13 cellular contexts compared by ENCODE assay signal in genomic region chr16:81784042-81784785, GRCh38. TPM values are rescaled to one million over a fixed set of nuclear protein-coding genes. Genes with fewer than 3 reads are reported as not detected.
DNase-seq lines count a peak whose midpoint lies in the region; ATAC-seq and TF ChIP-seq lines count a peak whose summit lies in the region.
"Had no signal": no experiment of that assay in that cellular context is flagged by ENCODE, and none has a peak within 500 bp of the region (broad histone marks: within the 10 kb centered on the region; RNA-seq: fewer than 3 reads in every experiment).

No MANE protein-coding gene starts in this region.

- peaks cover 100% of the 10 kb centered on the region for H3K79me2 ChIP-seq in SU-DHL-6 (ENCODE audit: insufficient read depth, low read length)

- POLR2A ChIA-PET in HEK293T (lab: Yijun Ruan, JAX) = no interaction called here

- no peak overlapping the region for H2AFZ ChIP-seq in SU-DHL-6 (ENCODE audit: low read depth, low read length, severe bottlenecking)

- no peak overlapping the region for H3K27ac Mint-ChIP-seq in activated naive CD4-positive, alpha-beta T cell treated with anti-CD3 and anti-CD28 coated beads, Interleukin-2, amount 50 U/mL, for 72 hours

- peaks cover 40% of the 10 kb centered on the region for H3F3A ChIP-seq in SU-DHL-6 (ENCODE audit: insufficient read depth)

- H3K9ac ChIP-seq in SU-DHL-6 (ENCODE audit: low read length) = peak overlapping the region; percentile 95

- peak overlapping the region; percentile 71 for H3K4me2 ChIP-seq in SU-DHL-6 (ENCODE audit: low read depth, low read length, poor library complexity, severe bottlenecking)

- H3K4me3 ChIP-seq in GM08714 (ENCODE audit: low read length) (peak overlapping the region; percentile 6; the same call in 1 of the 2 replicates), SU-DHL-6 (ENCODE audit: insufficient read depth, low read length, poor library complexity, severe bottlenecking) (peak overlapping the region; percentile 21), muscle layer of duodenum (ENCODE audit: low read depth in 1 of 2, low read length in 2 of 2) (no peak overlapping the region)

- TF ChIP-seq CTCF in SU-DHL-6 (IDR thresholded peaks at IDR 0.05; ENCODE audit: insufficient read depth, low read length, poor library complexity, severe bottlenecking) = no peak

- no peaks in the 10 kb centered on the region for H3K9me3 ChIP-seq in SU-DHL-6 (ENCODE audit: insufficient read depth, low read length)
- no peaks in the 10 kb centered on the region for H3K9me3 ChIP-seq in muscle layer of duodenum (ENCODE audit: control insufficient read depth in 1 of 2, low read length in 2 of 2)

- CTCF ChIA-PET in HEK293T (lab: Yijun Ruan, JAX) = interaction anchor here (1.0 kb wide), 1 partner anchor 89 kb away, joined by 3 read pairs; no protein-coding TSS in a partner anchor

- H3K27ac ChIP-seq in SU-DHL-6 (ENCODE audit: low read depth, low read length) (peak overlapping the region; percentile 87), muscle layer of duodenum (ENCODE audit: low read length) (peak overlapping the region; percentile 8)

- no peaks in the 10 kb centered on the region for H3K9me2 ChIP-seq in SU-DHL-6 (replicated peaks; ENCODE audit: insufficient read depth, low read length)

- H3K4me1 ChIP-seq in muscle layer of duodenum (ENCODE audit: control insufficient read depth in 1 of 2, insufficient read depth in 2 of 2, low read length in 2 of 2) = peaks cover 0 to 5% of the 10 kb centered on the region in 2 donors

- H3K36me3 ChIP-seq in SU-DHL-6 (ENCODE audit: low read length) (peaks cover 32% of the 10 kb centered on the region), muscle layer of duodenum (ENCODE audit: control insufficient read depth in 1 of 2, insufficient read depth in 2 of 2, low read length in 2 of 2) (no peaks in the 10 kb centered on the region)

- peaks cover 0 to 7% of the 10 kb centered on the region in 2 donors for H3K36me3 Mint-ChIP-seq in activated naive CD4-positive, alpha-beta T cell treated with anti-CD3 and anti-CD28 coated beads, Interleukin-2, amount 50 U/mL, for 72 hours

- DNase-seq in HEK293T (ENCODE audit: extremely low spot score) = no peak
- DNase-seq in NCI-H1105 treated with DMSO at 0.1 percent for 48 hours (lab: John Stamatoyannopoulos, UW) = no peak
- no peak for DNase-seq in activated naive CD4-positive, alpha-beta T cell treated with anti-CD3 and anti-CD28 coated beads, Interleukin-2, amount 50 U/mL, for 72 hours (ENCODE audit: low spot score in 2 of 2)
- no peak for DNase-seq in DMS79 treated with DMSO at 0.1 percent for 48 hours (lab: John Stamatoyannopoulos, UW)
- no peak for DNase-seq in GDM1 (lab: John Stamatoyannopoulos, UW)
- DNase-seq: activated CD4-positive, CD25-positive, alpha-beta regulatory T cell; dermis blood vessel endothelial cell; NCI-H2029; NK-92 treated with Interleukin-12 subunit alpha and Interleukin-12 subunit beta, amount 100 ng/mL, for 24 hours had no signal

- H4K20me1 ChIP-seq in SU-DHL-6 (ENCODE audit: low read depth, low read length) = peaks cover 16% of the 10 kb centered on the region

- H3K27me3 ChIP-seq in SU-DHL-6 (ENCODE audit: low read length) = no peaks in the 10 kb centered on the region
- H3K27me3 ChIP-seq in muscle layer of duodenum (ENCODE audit: low read depth, low read length) = no peaks in the 10 kb centered on the region

- ATAC-seq in activated naive CD4-positive, alpha-beta T cell treated with anti-CD3 and anti-CD28 coated beads, Interleukin-2, amount 50 U/mL, for 72 hours = no peak
- ATAC-seq: sciatic nerve had no signal

- no peaks in the 10 kb centered on the region for H3K9me3 Mint-ChIP-seq in activated naive CD4-positive, alpha-beta T cell treated with anti-CD3 and anti-CD28 coated beads, Interleukin-2, amount 50 U/mL, for 72 hours

TF ChIP-seq in HEK293T, 16 proteins besides CTCF, POLR2A, EP300 and RAD21:
- no peak for TF ChIP-seq LEF1 (IDR thresholded peaks at IDR 0.05; ENCODE audit: borderline replicate concordance)
- no peak for TF ChIP-seq SUZ12 (IDR thresholded peaks at IDR 0.05)
- TF ChIP-seq L3MBTL2 (conservative IDR thresholded peaks at IDR 0.05) = no peak
- no peak for TF ChIP-seq HDGF (IDR thresholded peaks at IDR 0.05; ENCODE audit: borderline replicate concordance)
- TF ChIP-seq PKNOX1 (IDR thresholded peaks at IDR 0.05) = peak; percentile 46

RNA-seq across cellular contexts. Expression of gene PLCG2, which starts 5.1 kb away (rescaled TPM):
- 1 to 10 TPM; 5.7 to 8.8 TPM for total RNA-seq in activated naive CD4-positive, alpha-beta T cell treated with anti-CD3 and anti-CD28 coated beads, Interleukin-2, amount 50 U/mL, for 72 hours

Comparison
In these comparisons a context has a peak if more than half of its experiments do, and no peak if none do; other contexts are left out.
1. H3K4me3 ChIP-seq: peak in GM08714 (single experiment) and SU-DHL-6 (single experiment); none in muscle layer of duodenum (0 of 2).